1 cellular context compared by ENCODE assay signal in the genomic region with DNA sequence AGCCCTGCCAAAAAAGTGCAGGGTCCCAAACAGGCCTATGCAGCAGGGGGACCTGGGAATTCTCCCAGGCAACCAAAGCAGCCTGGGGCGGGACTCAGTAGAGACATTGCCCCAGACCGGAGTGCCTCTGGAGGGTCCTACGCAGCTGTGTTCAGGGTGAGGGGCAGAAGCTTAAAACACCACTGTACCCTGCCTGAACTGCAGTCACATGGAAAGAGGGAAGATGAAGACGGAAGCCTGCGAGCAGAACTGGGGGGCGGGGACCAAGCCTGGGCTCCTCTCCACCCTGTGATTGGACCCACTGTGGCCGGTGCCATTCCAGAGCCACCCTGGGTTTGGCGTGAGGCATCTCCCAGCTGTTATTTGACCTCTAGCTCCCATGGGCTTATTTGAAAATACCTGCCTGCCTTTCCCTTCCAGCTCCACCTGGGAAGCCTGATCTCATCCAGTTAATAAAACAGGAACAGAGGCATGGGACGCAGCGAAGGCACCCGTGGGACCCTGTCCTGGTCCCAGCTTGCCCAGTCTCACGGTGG.
TF ChIP-seq lines count a peak whose summit lies in the region.

No MANE protein-coding gene starts in this region.

TF ChIP-seq in GM23338, 12 proteins besides CTCF, POLR2A, EP300 and RAD21 (continued from another document):
- TF ChIP-seq, protein P1, sequence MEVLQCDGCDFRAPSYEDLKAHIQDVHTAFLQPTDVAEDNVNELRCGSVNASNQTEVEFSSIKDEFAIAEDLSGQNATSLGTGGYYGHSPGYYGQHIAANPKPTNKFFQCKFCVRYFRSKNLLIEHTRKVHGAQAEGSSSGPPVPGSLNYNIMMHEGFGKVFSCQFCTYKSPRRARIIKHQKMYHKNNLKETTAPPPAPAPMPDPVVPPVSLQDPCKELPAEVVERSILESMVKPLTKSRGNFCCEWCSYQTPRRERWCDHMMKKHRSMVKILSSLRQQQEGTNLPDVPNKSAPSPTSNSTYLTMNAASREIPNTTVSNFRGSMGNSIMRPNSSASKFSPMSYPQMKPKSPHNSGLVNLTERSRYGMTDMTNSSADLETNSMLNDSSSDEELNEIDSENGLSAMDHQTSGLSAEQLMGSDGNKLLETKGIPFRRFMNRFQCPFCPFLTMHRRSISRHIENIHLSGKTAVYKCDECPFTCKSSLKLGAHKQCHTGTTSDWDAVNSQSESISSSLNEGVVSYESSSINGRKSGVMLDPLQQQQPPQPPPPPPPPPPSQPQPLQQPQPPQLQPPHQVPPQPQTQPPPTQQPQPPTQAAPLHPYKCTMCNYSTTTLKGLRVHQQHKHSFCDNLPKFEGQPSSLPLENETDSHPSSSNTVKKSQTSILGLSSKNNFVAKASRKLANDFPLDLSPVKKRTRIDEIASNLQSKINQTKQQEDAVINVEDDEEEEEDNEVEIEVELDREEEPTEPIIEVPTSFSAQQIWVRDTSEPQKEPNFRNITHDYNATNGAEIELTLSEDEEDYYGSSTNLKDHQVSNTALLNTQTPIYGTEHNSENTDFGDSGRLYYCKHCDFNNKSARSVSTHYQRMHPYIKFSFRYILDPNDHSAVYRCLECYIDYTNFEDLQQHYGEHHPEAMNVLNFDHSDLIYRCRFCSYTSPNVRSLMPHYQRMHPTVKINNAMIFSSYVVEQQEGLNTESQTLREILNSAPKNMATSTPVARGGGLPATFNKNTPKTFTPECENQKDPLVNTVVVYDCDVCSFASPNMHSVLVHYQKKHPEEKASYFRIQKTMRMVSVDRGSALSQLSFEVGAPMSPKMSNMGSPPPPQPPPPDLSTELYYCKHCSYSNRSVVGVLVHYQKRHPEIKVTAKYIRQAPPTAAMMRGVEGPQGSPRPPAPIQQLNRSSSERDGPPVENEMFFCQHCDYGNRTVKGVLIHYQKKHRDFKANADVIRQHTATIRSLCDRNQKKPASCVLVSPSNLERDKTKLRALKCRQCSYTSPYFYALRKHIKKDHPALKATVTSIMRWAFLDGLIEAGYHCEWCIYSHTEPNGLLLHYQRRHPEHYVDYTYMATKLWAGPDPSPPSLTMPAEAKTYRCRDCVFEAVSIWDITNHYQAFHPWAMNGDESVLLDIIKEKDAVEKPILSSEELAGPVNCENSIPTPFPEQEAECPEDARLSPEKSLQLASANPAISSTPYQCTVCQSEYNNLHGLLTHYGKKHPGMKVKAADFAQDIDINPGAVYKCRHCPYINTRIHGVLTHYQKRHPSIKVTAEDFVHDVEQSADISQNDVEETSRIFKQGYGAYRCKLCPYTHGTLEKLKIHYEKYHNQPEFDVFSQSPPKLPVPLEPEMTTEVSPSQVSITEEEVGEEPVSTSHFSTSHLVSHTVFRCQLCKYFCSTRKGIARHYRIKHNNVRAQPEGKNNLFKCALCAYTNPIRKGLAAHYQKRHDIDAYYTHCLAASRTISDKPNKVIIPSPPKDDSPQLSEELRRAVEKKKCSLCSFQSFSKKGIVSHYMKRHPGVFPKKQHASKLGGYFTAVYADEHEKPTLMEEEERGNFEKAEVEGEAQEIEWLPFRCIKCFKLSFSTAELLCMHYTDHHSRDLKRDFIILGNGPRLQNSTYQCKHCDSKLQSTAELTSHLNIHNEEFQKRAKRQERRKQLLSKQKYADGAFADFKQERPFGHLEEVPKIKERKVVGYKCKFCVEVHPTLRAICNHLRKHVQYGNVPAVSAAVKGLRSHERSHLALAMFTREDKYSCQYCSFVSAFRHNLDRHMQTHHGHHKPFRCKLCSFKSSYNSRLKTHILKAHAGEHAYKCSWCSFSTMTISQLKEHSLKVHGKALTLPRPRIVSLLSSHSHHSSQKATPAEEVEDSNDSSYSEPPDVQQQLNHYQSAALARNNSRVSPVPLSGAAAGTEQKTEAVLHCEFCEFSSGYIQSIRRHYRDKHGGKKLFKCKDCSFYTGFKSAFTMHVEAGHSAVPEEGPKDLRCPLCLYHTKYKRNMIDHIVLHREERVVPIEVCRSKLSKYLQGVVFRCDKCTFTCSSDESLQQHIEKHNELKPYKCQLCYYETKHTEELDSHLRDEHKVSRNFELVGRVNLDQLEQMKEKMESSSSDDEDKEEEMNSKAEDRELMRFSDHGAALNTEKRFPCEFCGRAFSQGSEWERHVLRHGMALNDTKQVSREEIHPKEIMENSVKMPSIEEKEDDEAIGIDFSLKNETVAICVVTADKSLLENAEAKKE (CRISPR knock-in tag; IDR thresholded peaks at IDR 0.05) = no peak
- TF ChIP-seq ZNF331 (CRISPR knock-in tag; IDR thresholded peaks at IDR 0.05; ENCODE audit: low read depth) (no peak), EZH2 (IDR thresholded peaks at IDR 0.05; ENCODE audit: low read depth, unreplicated experiment) (no peak), EZH2phosphoT487 (IDR thresholded peaks at IDR 0.05; ENCODE audit: unreplicated experiment) (no peak), ZNF114 (CRISPR knock-in tag; IDR thresholded peaks at IDR 0.05) (no peak), STAT1 (IDR thresholded peaks at IDR 0.05; ENCODE audit: unreplicated experiment) (no peak), CREB1 (CRISPR knock-in tag; IDR thresholded peaks at IDR 0.05; ENCODE audit: low read depth) (no peak), NANOG (IDR thresholded peaks at IDR 0.05; ENCODE audit: borderline replicate concordance) (no peak)
- TF ChIP-seq, protein P2, sequence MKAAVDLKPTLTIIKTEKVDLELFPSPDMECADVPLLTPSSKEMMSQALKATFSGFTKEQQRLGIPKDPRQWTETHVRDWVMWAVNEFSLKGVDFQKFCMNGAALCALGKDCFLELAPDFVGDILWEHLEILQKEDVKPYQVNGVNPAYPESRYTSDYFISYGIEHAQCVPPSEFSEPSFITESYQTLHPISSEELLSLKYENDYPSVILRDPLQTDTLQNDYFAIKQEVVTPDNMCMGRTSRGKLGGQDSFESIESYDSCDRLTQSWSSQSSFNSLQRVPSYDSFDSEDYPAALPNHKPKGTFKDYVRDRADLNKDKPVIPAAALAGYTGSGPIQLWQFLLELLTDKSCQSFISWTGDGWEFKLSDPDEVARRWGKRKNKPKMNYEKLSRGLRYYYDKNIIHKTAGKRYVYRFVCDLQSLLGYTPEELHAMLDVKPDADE (IDR thresholded peaks at IDR 0.05) = no peak
